9 cellular contexts compared by ENCODE assay signal in genomic region chr3:187027531-187027936, GRCh38.
DNase-seq lines count a peak whose midpoint lies in the region; ATAC-seq and TF ChIP-seq lines count a peak whose summit lies in the region.
"Had no signal": no experiment of that assay in that cellular context is flagged by ENCODE, and none has a peak within 500 bp of the region (broad histone marks: within the 10 kb centered on the region; RNA-seq: fewer than 3 reads in every experiment).

No MANE protein-coding gene starts in this region.

- peaks cover 0 to 4% (median 2%) of the 10 kb centered on the region in 3 donors for H3K27me3 Mint-ChIP-seq in CD14-positive monocyte (ENCODE audit: low read depth in 3 of 3)
- no peaks in the 10 kb centered on the region for H3K27me3 Mint-ChIP-seq in activated CD8-positive, alpha-beta T cell treated with anti-CD3 and anti-CD28 coated beads for 36 hours
- H3K27me3 Mint-ChIP-seq in memory B cell: no peaks in the 10 kb centered on the region

- peak; percentile 25 for ATAC-seq in HG02759 (IDR thresholded peaks at IDR 0.05; ENCODE audit: unreplicated experiment)
- ATAC-seq in activated CD8-positive, alpha-beta T cell treated with anti-CD3 and anti-CD28 coated beads for 36 hours: peak; percentile 49
- ATAC-seq in memory B cell (ENCODE audit: low read depth): peak; percentile 46
- ATAC-seq in HG02938 (IDR thresholded peaks at IDR 0.05; ENCODE audit: unreplicated experiment): no peak
- ATAC-seq in body of pancreas: no peak

- 46 to 58% methylated on average over 7 of the region's 7 CpGs for WGBS in body of pancreas, 2 donors

- H3K4me1 ChIP-seq in body of pancreas: no peaks in the 10 kb centered on the region

- H3K9me3 Mint-ChIP-seq in CD14-positive monocyte (peaks cover 0 to 4% (median 1%) of the 10 kb centered on the region in 7 donors), memory B cell (no peaks in the 10 kb centered on the region)
- H3K9me3 Mint-ChIP-seq in activated CD8-positive, alpha-beta T cell treated with anti-CD3 and anti-CD28 coated beads for 36 hours: peaks cover 13% of the 10 kb centered on the region
- H3K9me3 Mint-ChIP-seq: mesothelial cell of epicardium had no signal

- no peak overlapping the region for H3K4me3 ChIP-seq in body of pancreas

- TF ChIP-seq POLR2A in body of pancreas (IDR thresholded peaks at IDR 0.05): no peak

- TF ChIP-seq CTCF in CD14-positive monocyte (IDR thresholded peaks at IDR 0.05): no peak
- no peak for TF ChIP-seq CTCF in activated CD8-positive, alpha-beta T cell treated with anti-CD3 and anti-CD28 coated beads for 36 hours (IDR thresholded peaks at IDR 0.05)
- no peak for TF ChIP-seq CTCF in body of pancreas (IDR thresholded peaks at IDR 0.05)

- peaks cover 9 to 16% of the 10 kb centered on the region in 2 donors for H3K36me3 Mint-ChIP-seq in CD14-positive monocyte
- peaks cover 57% of the 10 kb centered on the region for H3K36me3 Mint-ChIP-seq in activated CD8-positive, alpha-beta T cell treated with anti-CD3 and anti-CD28 coated beads for 36 hours (ENCODE audit: low read depth)
- H3K36me3 Mint-ChIP-seq in memory B cell: peaks cover 30% of the 10 kb centered on the region

- no peak overlapping the region for H3K27ac ChIP-seq in body of pancreas

- H3K4me3 Mint-ChIP-seq in CD14-positive monocyte (peak overlapping the region in 1 of 2 donors; percentile 14), memory B cell (peak overlapping the region; percentile 85)
- H3K4me3 Mint-ChIP-seq in activated CD8-positive, alpha-beta T cell treated with anti-CD3 and anti-CD28 coated beads for 36 hours: peak overlapping the region; percentile 84
- H3K4me3 Mint-ChIP-seq: mesothelial cell of epicardium had no signal

- no peaks in the 10 kb centered on the region for H3K36me3 ChIP-seq in body of pancreas (replicated peaks in 1 of 2; ENCODE audit: insufficient read depth in 1 of 2, low read depth in 2 of 2)

- intact Hi-C loops in CD14-positive monocyte (cut with micrococcal nuclease) (no loop called here), body of pancreas (cut with DNase I) (no loop called here)
- intact Hi-C loops in activated CD8-positive, alpha-beta T cell treated with anti-CD3 and anti-CD28 coated beads for 36 hours (cut with micrococcal nuclease): loop anchor here (2.0 to 5.0 kb wide), 3 partner anchors 13 to 95 kb away; partner anchors contain the start of gene ST6GAL1

- CTCF ChIA-PET in activated CD8-positive, alpha-beta T cell treated with anti-CD3 and anti-CD28 coated beads for 36 hours (lab: Charles Lee): interaction anchor here (0.5 to 3.1 kb wide), 24 partner anchors 8 to 225 kb away, joined by 3 to 14 read pairs (median 3); partner anchors contain the start of genes RPL39L and ST6GAL1

- H3K27me3 ChIP-seq in body of pancreas: no peaks in the 10 kb centered on the region

- DNase-seq in CD14-positive monocyte (ENCODE audit: low spot score) (no peak), memory B cell (ENCODE audit: low spot score in 2 of 2) (peak in 1 of 2 donors; percentile 18), NCI-H446 (lab: John Stamatoyannopoulos, UW) (no peak), NCI-H1930 (lab: John Stamatoyannopoulos, UW) (no peak), body of pancreas (no peak)
- DNase-seq in activated CD8-positive, alpha-beta T cell treated with anti-CD3 and anti-CD28 coated beads for 36 hours: peak; percentile 78

- H3K4me1 Mint-ChIP-seq in CD14-positive monocyte (peaks cover 56% of the 10 kb centered on the region), memory B cell (peaks cover 58% of the 10 kb centered on the region)
- peaks cover 56% of the 10 kb centered on the region for H3K4me1 Mint-ChIP-seq in activated CD8-positive, alpha-beta T cell treated with anti-CD3 and anti-CD28 coated beads for 36 hours (ENCODE audit: low read depth)

- peak overlapping the region in 5 of 7 donors; percentile 8 to 89 (median 69) for H3K27ac Mint-ChIP-seq in CD14-positive monocyte
- H3K27ac Mint-ChIP-seq in activated CD8-positive, alpha-beta T cell treated with anti-CD3 and anti-CD28 coated beads for 36 hours: peak overlapping the region; percentile 98
- peak overlapping the region; percentile 74 for H3K27ac Mint-ChIP-seq in memory B cell
- H3K27ac Mint-ChIP-seq: mesothelial cell of epicardium had no signal

- POLR2A ChIA-PET in activated CD8-positive, alpha-beta T cell treated with anti-CD3 and anti-CD28 coated beads for 36 hours (lab: Charles Lee): interaction anchor here (0.7 to 4.1 kb wide), 20 partner anchors 11 to 1313 kb away, joined by 3 to 75 read pairs (median 4); partner anchors contain the start of genes EIF4A2, RPL39L and ST6GAL1

- no peaks in the 10 kb centered on the region for H3K9me3 ChIP-seq in body of pancreas

Comparison
In these comparisons a context has a peak if more than half of its experiments do, and no peak if none do; other contexts are left out.
1. ATAC-seq: peak in HG02759 (single experiment), activated CD8-positive, alpha-beta T cell treated with anti-CD3 and anti-CD28 coated beads for 36 hours (single experiment) and memory B cell (single experiment); none in HG02938 (single experiment) and body of pancreas (single experiment).
2. Peak in every context shown above with its lines, with median percentiles within 50 percentile points of each other: H3K27ac Mint-ChIP-seq.